1 cellular context compared by ENCODE assay signal in genomic region chr2:232874677-232875223, GRCh38.
TF ChIP-seq lines count a peak whose summit lies in the region.

No MANE protein-coding gene starts in this region.

TF ChIP-seq in liver, 16 proteins besides CTCF, POLR2A, EP300 and RAD21 (continued from another document):
- no peak for TF ChIP-seq ATF3 (IDR thresholded peaks at IDR 0.05)
- TF ChIP-seq REST (IDR thresholded peaks at IDR 0.05): no peak
- TF ChIP-seq MAX (IDR thresholded peaks at IDR 0.05): no peak
- no peak for TF ChIP-seq RXRA (IDR thresholded peaks at IDR 0.05)
- no peak for TF ChIP-seq TAF1 (conservative IDR thresholded peaks at IDR 0.05)
- TF ChIP-seq FOXA1 (IDR thresholded peaks at IDR 0.05): no peak
- TF ChIP-seq FOXA2 (IDR thresholded peaks at IDR 0.05): no peak
- TF ChIP-seq HNF4G (IDR thresholded peaks at IDR 0.05): no peak
- TF ChIP-seq YY1 (IDR thresholded peaks at IDR 0.05): no peak
- no peak for TF ChIP-seq GABPA (IDR thresholded peaks at IDR 0.05 in 1 of 2, conservative IDR thresholded peaks at IDR 0.05 in 1 of 2)
- TF ChIP-seq HNF4A (conservative IDR thresholded peaks at IDR 0.05): no peak
